ENCODE assay signal across 1 cellular context in the genomic region with DNA sequence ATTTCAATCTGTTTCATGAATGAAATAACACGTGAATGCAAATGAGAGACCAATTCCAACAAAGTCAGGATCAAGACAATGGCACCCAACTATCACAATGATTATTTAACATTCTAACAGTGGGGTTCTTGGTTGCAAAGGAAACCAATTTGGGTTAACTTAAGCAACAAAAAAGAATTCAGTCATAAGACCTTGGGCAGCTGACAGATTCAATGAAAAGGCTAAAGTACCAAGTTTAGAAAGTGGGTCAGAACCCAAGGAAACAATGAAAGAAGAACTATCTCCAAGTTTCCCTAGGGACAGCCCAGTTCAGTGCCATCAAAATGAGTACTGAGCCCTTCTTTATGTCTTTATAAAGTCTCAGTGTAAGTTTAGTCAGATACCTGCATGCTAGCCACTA.
TF ChIP-seq lines count a peak whose summit lies in the region.

No MANE protein-coding gene starts in this region.

TF ChIP-seq in HepG2, 621 proteins besides CTCF, POLR2A, EP300 and RAD21:
- TF ChIP-seq FOXJ3 (CRISPR knock-in tag; IDR thresholded peaks at IDR 0.05; ENCODE audit: borderline replicate concordance) (no peak), ZFP36L2 (CRISPR knock-in tag; IDR thresholded peaks at IDR 0.05) (no peak), ZNF614 (CRISPR knock-in tag; IDR thresholded peaks at IDR 0.05; ENCODE audit: borderline replicate concordance) (no peak), NFIB (CRISPR knock-in tag; IDR thresholded peaks at IDR 0.05; ENCODE audit: borderline replicate concordance) (no peak), ZNF33A (CRISPR knock-in tag; IDR thresholded peaks at IDR 0.05; ENCODE audit: borderline replicate concordance) (no peak), ETS1 (CRISPR knock-in tag; IDR thresholded peaks at IDR 0.05) (no peak), RELA (CRISPR knock-in tag; IDR thresholded peaks at IDR 0.05) (no peak), HMGXB3 (CRISPR knock-in tag; IDR thresholded peaks at IDR 0.05; ENCODE audit: borderline replicate concordance) (no peak), ZFP82 (CRISPR knock-in tag; IDR thresholded peaks at IDR 0.05; ENCODE audit: borderline replicate concordance) (no peak), ZNF138 (CRISPR knock-in tag; IDR thresholded peaks at IDR 0.05; ENCODE audit: low read depth) (no peak), PITX1 (CRISPR knock-in tag; IDR thresholded peaks at IDR 0.05) (no peak), NFATC3 (CRISPR knock-in tag; IDR thresholded peaks at IDR 0.05) (no peak), ZMYM4 (CRISPR knock-in tag; IDR thresholded peaks at IDR 0.05) (no peak), FIP1L1 (IDR thresholded peaks at IDR 0.05; ENCODE audit: borderline replicate concordance, insufficient read depth, low read depth, low read length) (no peak), SAFB2 (CRISPR knock-in tag; IDR thresholded peaks at IDR 0.05; ENCODE audit: borderline replicate concordance, low read depth) (no peak), KDM5A (IDR thresholded peaks at IDR 0.05; ENCODE audit: borderline replicate concordance, low read length) (no peak), RXRA (CRISPR knock-in tag; IDR thresholded peaks at IDR 0.05) (no peak), ESRRA (CRISPR knock-in tag; IDR thresholded peaks at IDR 0.05; ENCODE audit: low read depth) (no peak), CREM (IDR thresholded peaks at IDR 0.05) (no peak), CREM (CRISPR knock-in tag; IDR thresholded peaks at IDR 0.05) (no peak), ZNF432 (CRISPR knock-in tag; IDR thresholded peaks at IDR 0.05; ENCODE audit: borderline replicate concordance) (no peak)
